ENCODE assay signal across 14 cellular contexts in the genomic region with DNA sequence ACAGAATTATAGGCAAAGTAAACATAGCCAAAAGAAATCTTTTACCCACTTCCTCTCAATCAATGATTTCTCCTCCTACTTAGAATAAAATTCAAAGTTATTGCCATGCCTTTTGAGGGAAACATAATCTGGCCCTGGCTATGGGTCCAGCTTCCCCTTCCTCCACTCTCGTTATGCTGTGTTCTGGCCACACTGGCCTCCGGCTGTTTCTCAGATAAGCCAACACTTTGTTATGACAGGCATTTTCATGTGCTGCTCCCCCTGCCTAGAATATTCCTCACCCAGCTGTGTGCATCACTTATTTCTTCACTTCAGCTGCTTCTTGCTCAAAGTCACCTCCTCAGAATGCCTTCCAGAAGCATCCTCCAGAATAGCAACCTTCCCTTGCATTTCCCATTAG.
"Had no signal": no experiment of that assay in that cellular context is flagged by ENCODE, and none has a peak within 500 bp of the region (broad histone marks: within the 10 kb centered on the region; RNA-seq: fewer than 3 reads in every experiment).

No MANE protein-coding gene starts in this region.

- H3K9me3 ChIP-seq: neutrophil, transverse colon had no signal

- H3K27me3 ChIP-seq: neutrophil, transverse colon had no signal

- DNase-seq: activated CD4-positive, CD25-positive, alpha-beta regulatory T cell treated with anti-CD3 and anti-CD28 coated beads, Interleukin-2, amount 50 U/mL, for 72 hours; activated naive CD4-positive, alpha-beta T cell treated with anti-CD3 and anti-CD28 coated beads, Interleukin-2, amount 10 ng/mL, durations not matched to agents 7 days and 5 days; hippocampal formation; kidney glomerular epithelial cell; left ventricle myocardium superior; naive thymus-derived CD8-positive, alpha-beta T cell; retina; stimulated activated CD4-positive, alpha-beta T cell treated with anti-CD3 and anti-CD28 coated beads, Interleukin-15, amount 100 ng/mL, for 24 hours; stimulated activated CD4-positive, alpha-beta T cell treated with anti-CD3 and anti-CD28 coated beads, Interleukin-4, amount 100 ng/mL, for 1 hour; stimulated activated naive CD4-positive, alpha-beta T cell; substantia nigra; transverse colon had no signal

- H3K36me3 ChIP-seq: neutrophil, transverse colon had no signal

- H3K4me3 ChIP-seq: transverse colon had no signal

- ATAC-seq: left ventricle myocardium superior; naive thymus-derived CD8-positive, alpha-beta T cell had no signal

- H3K4me1 ChIP-seq: parathyroid adenoma, transverse colon had no signal

- H3K27ac ChIP-seq: neutrophil, parathyroid adenoma, transverse colon had no signal
